In genomic region chr2:8633186-8633734, GRCh38 we compare ENCODE assay signal across 22 cellular contexts. TPM values are rescaled to one million over a fixed set of nuclear protein-coding genes. Genes with fewer than 3 reads are reported as not detected.
DNase-seq lines count a peak whose midpoint lies in the region; ATAC-seq, FAIRE-seq and TF ChIP-seq lines count a peak whose summit lies in the region.
"Had no signal": no experiment of that assay in that cellular context is flagged by ENCODE, and none has a peak within 500 bp of the region (broad histone marks: within the 10 kb centered on the region; RNA-seq: fewer than 3 reads in every experiment).

No MANE protein-coding gene starts in this region.

- peak overlapping the region; percentile 91 for H3K27ac ChIP-seq in AG04450 (ENCODE audit: low read depth, low read length)
- H3K27ac ChIP-seq in sigmoid colon, result no peak overlapping the region
- H3K27ac ChIP-seq: esophagus muscularis mucosa, HL-60, left lung, uterus had no signal

- TF ChIP-seq EP300 in sigmoid colon (IDR thresholded peaks at IDR 0.05), result no peak

- H3K27me3 ChIP-seq in AG04450 (ENCODE audit: control insufficient read depth, insufficient read depth, low read length) (no peaks in the 10 kb centered on the region), sigmoid colon (no peaks in the 10 kb centered on the region)
- H3K27me3 ChIP-seq: esophagus muscularis mucosa, left lung, MG63, uterus had no signal

- H3K36me3 ChIP-seq in sigmoid colon, result no peaks in the 10 kb centered on the region
- H3K36me3 ChIP-seq: esophagus muscularis mucosa, left lung, MG63, uterus had no signal

- ATAC-seq in GM21526 (IDR thresholded peaks at IDR 0.05; ENCODE audit: low FRiP score, unreplicated experiment), result no peak
- ATAC-seq: sciatic nerve had no signal

- no peak for DNase-seq in AG04450 (ENCODE audit: low read depth, low spot score)
- DNase-seq in HTR-8/SVneo (ENCODE audit: insufficient read length, low spot score), result peak; percentile 49
- peak; percentile 3 for DNase-seq in iris pigment epithelial cell (ENCODE audit: low read depth)
- peak; percentile 70 for DNase-seq in posterior vena cava (ENCODE audit: low spot score)
- no peak for DNase-seq in NCI-H226
- DNase-seq in DMS114 treated with DMSO at 0.1 percent for 48 hours (lab: John Stamatoyannopoulos, UW; ENCODE audit: unreplicated experiment), result no peak
- no peak for DNase-seq in sigmoid colon
- DNase-seq: activated CD4-positive, alpha-beta T cell treated with anti-CD3 and anti-CD28 coated beads, Interleukin-2, amount 50 U/mL, for 4 hours; activated gamma-delta T cell treated with Interleukin-2 at 50 U/mL for 16 hours; effector CD8-positive, alpha-beta T cell; NCI-H1436 treated with DMSO at 0.1 percent for 48 hours; NCI-H748 treated with DMSO at 0.1 percent for 48 hours; Right ventricle myocardium superior; stimulated activated CD4-positive, alpha-beta T cell treated with anti-CD3 and anti-CD28 coated beads, Interleukin-2, amount 100 ng/mL, for 24 hours; uterus had no signal

- TF ChIP-seq CTCF in AG04450 (IDR thresholded peaks at IDR 0.05; ENCODE audit: low read depth, low read length), result no peak
- no peak for TF ChIP-seq CTCF in sigmoid colon (IDR thresholded peaks at IDR 0.05)

- peaks cover 0 to 15% (median 12%) of the 10 kb centered on the region in 4 donors for H3K4me1 ChIP-seq in sigmoid colon

- POLR2A ChIA-PET in AG04450 (lab: Yijun Ruan, JAX), result interaction anchor here (0.6 to 5.8 kb wide), 7 partner anchors 25 to 328 kb away, joined by 3 to 90 read pairs (median 7); partner anchors contain the start of gene ID2

- 49 to 77% methylated on average over 7 of the region's 7 CpGs for WGBS in sigmoid colon, 2 donors

- intact Hi-C loops in posterior vena cava (cut with DNase I), result no loop called here
- intact Hi-C loops in sigmoid colon (cut with DNase I), result no loop called here

- FAIRE-seq in HTR-8/SVneo (lab: Jason Lieb, UNC), result no peak
- FAIRE-seq: G401.6 had no signal

- no peaks in the 10 kb centered on the region; the same call in 1 of the 2 replicates for H3K9me3 ChIP-seq in AG04450 (ENCODE audit: control insufficient read depth, insufficient read depth, low read length)
- no peaks in the 10 kb centered on the region for H3K9me3 ChIP-seq in sigmoid colon
- H3K9me3 ChIP-seq: esophagus muscularis mucosa, left lung, MG63, uterus had no signal

- no peak for TF ChIP-seq POLR2A in sigmoid colon (IDR thresholded peaks at IDR 0.05)

- CTCF ChIA-PET in AG04450 (lab: Charles Lee), result interaction anchor here (1.2 to 1.4 kb wide), 2 partner anchors 12 to 14 kb away, joined by 3 read pairs; no protein-coding TSS in a partner anchor

- H3K4me3 ChIP-seq in AG04450 (ENCODE audit: low read depth, low read length) (peak overlapping the region; percentile 11; the same call in 1 of the 2 replicates), sigmoid colon (no peak overlapping the region)
- H3K4me3 ChIP-seq: esophagus muscularis mucosa, left lung, MG63, uterus had no signal

RNA-seq across cellular contexts. Expression of gene ID2, which starts 48.6 kb away (rescaled TPM):
- polyA plus RNA-seq in AG04450 (2011; rRNA removed) (74.3 and 74.5 TPM in 2 replicates), sigmoid colon (100 to 1,000 TPM; 154 to 306 (median 224) TPM)
- polyA minus RNA-seq in AG04450 (2011; rRNA and poly(A)+ RNA removed), result 57.8 and 78.4 TPM in 2 replicates
- total RNA-seq in posterior vena cava (100 to 1,000 TPM in 1 of 2 donors, 10 to 100 TPM in 1; 82.2 to 135 TPM), sigmoid colon (100 to 1,000 TPM; 376 to 615 (median 527) TPM)

Comparison
In these comparisons a context has a peak if more than half of its experiments do, and no peak if none do; other contexts are left out.
1. DNase-seq: peak in HTR-8/SVneo (single experiment), iris pigment epithelial cell (single experiment) and posterior vena cava (single experiment); none in AG04450 (single experiment), NCI-H226 (single experiment), DMS114 treated with DMSO at 0.1 percent for 48 hours (single experiment) and sigmoid colon (single experiment).